10 cellular contexts compared by ENCODE assay signal in the genomic region with DNA sequence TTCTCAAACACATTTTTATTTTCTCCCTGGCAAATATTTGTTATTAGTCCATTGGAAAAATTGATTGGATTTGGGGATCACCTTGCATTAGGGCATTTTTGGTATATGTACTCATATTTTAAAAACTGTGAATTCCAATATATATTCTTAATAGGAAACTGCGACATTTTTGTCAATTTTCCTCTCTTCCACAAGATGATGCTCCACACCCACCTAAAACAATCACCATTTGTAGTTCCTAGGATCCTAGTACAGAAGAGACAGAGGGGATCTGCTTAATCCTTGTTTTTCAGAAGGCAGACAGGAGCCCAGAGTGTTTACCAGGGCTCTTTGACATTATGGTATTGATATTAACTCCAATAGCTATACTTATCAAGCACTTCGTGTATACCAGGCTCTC. TPM values are rescaled to one million over a fixed set of nuclear protein-coding genes. Genes with fewer than 3 reads are reported as not detected.
DNase-seq lines count a peak whose midpoint lies in the region; ATAC-seq and TF ChIP-seq lines count a peak whose summit lies in the region.
"Had no signal": no experiment of that assay in that cellular context is flagged by ENCODE, and none has a peak within 500 bp of the region (broad histone marks: within the 10 kb centered on the region; RNA-seq: fewer than 3 reads in every experiment).

No MANE protein-coding gene starts in this region.

- peak; percentile 59 for TF ChIP-seq CTCF in HFFc6 (IDR thresholded peaks at IDR 0.05)
- TF ChIP-seq CTCF in RWPE1 (conservative IDR thresholded peaks at IDR 0.05; ENCODE audit: low read depth) = peak; percentile 37
- peak; percentile 58 for TF ChIP-seq CTCF in foreskin keratinocyte (conservative IDR thresholded peaks at IDR 0.05)

- H3K79me1 ChIP-seq in mesendoderm (ENCODE audit: low read length) = no peaks in the 10 kb centered on the region

- H2BK120ac ChIP-seq in mesendoderm (ENCODE audit: low read depth, low read length) = no peak overlapping the region

- in situ Hi-C loops in ACHN (cut with HindIII; ENCODE audit: low pct_ligation_motif_present, low pct_unique_long_range_greater_than_20kb, low sequenced_read_pairs) = no loop called here

- peak; percentile 43 for DNase-seq in ACHN
- DNase-seq in HFFc6 = peak; percentile 6
- DNase-seq in RWPE1 (ENCODE audit: low spot score) = no peak
- DNase-seq in foreskin keratinocyte = no peak
- DNase-seq in mesendoderm = no peak
- no peak for DNase-seq in OCI-M2 (lab: John Stamatoyannopoulos, UW; ENCODE audit: unreplicated experiment)
- DNase-seq in AG20443 (ENCODE audit: low spot score) = no peak
- DNase-seq: activated naive CD8-positive, alpha-beta T cell treated with anti-CD3 and anti-CD28 coated beads, Interleukin-2, amount 10 ng/mL, durations not matched to agents 7 days and 5 days had no signal

- no peak overlapping the region for H2BK5ac ChIP-seq in mesendoderm (ENCODE audit: low read length)

- H3K23ac ChIP-seq in mesendoderm (ENCODE audit: low read length) = no peak overlapping the region

- H3K4me1 Mint-ChIP-seq in HFFc6 (ENCODE audit: low read depth) = peaks cover 11% of the 10 kb centered on the region

- H3K9ac ChIP-seq in mesendoderm (ENCODE audit: low read length) = no peak overlapping the region

- no peak overlapping the region for H3K4me2 ChIP-seq in mesendoderm (ENCODE audit: low read length)

- no peak overlapping the region for H3K18ac ChIP-seq in mesendoderm (ENCODE audit: low read length)

- no peak overlapping the region for H3K56ac ChIP-seq in mesendoderm (ENCODE audit: low read length)

- no peak overlapping the region for H2AK5ac ChIP-seq in mesendoderm (ENCODE audit: low read length)

- H3K4me3 ChIP-seq in mesendoderm (ENCODE audit: low read length) = no peak overlapping the region

- H4K5ac ChIP-seq in mesendoderm (ENCODE audit: low read length) = no peak overlapping the region

- no peak overlapping the region for H3K4ac ChIP-seq in mesendoderm (ENCODE audit: low read depth, low read length)

- no peaks in the 10 kb centered on the region for H3K36me3 ChIP-seq in mesendoderm (ENCODE audit: control insufficient read depth, insufficient read depth, low read length)

- H3K27me3 Mint-ChIP-seq in HFFc6 (ENCODE audit: insufficient read depth) = peaks cover 24% of the 10 kb centered on the region

- ATAC-seq in foreskin keratinocyte (no peak), GM18502 (IDR thresholded peaks at IDR 0.05; ENCODE audit: poor library complexity, unreplicated experiment) (no peak)

- POLR2A ChIA-PET in RWPE1 (lab: Yijun Ruan, JAX; ENCODE audit: low non-redundant PET) = no interaction called here

- H4K8ac ChIP-seq in mesendoderm (ENCODE audit: low read depth, low read length) = no peak overlapping the region

- H3K36me3 Mint-ChIP-seq in HFFc6 (ENCODE audit: low read depth) = no peaks in the 10 kb centered on the region
- H3K36me3 Mint-ChIP-seq: activated naive CD8-positive, alpha-beta T cell treated with anti-CD3 and anti-CD28 coated beads, Interleukin-2, amount 10 ng/mL, durations not matched to agents 7 days and 5 days had no signal

- H3K27me3 ChIP-seq in foreskin keratinocyte (no peaks in the 10 kb centered on the region), mesendoderm (ENCODE audit: insufficient read depth, low read length, poor library complexity) (no peaks in the 10 kb centered on the region)

- CTCF ChIA-PET in RWPE1 (lab: Yijun Ruan, JAX) = interaction anchor here (0.7 kb wide), 1 partner anchor 11 kb away, joined by 3 read pairs; no protein-coding TSS in a partner anchor

- no peaks in the 10 kb centered on the region for H3K4me1 ChIP-seq in foreskin keratinocyte
- no peaks in the 10 kb centered on the region for H3K4me1 ChIP-seq in mesendoderm (ENCODE audit: control insufficient read depth, low read depth, low read length)

- no peaks in the 10 kb centered on the region for H3K9me3 Mint-ChIP-seq in HFFc6
- H3K9me3 Mint-ChIP-seq: activated naive CD8-positive, alpha-beta T cell treated with anti-CD3 and anti-CD28 coated beads, Interleukin-2, amount 10 ng/mL, durations not matched to agents 7 days and 5 days; T-helper 2 cell treated with Interferon-gamma antibody and Interleukin-4, amounts not matched to agents 5 μg/mL and 100 μg/mL, for 36 hours had no signal

- H3K4me3 Mint-ChIP-seq in HFFc6 = no peak overlapping the region
- H3K4me3 Mint-ChIP-seq: activated naive CD8-positive, alpha-beta T cell treated with anti-CD3 and anti-CD28 coated beads, Interleukin-2, amount 10 ng/mL, durations not matched to agents 7 days and 5 days; T-helper 2 cell treated with Interferon-gamma antibody and Interleukin-4, amounts not matched to agents 5 μg/mL and 100 μg/mL, for 36 hours had no signal

- WGBS in mesendoderm (ENCODE audit: extremely low coverage, insufficient coverage, low lambda C conversion rate) = no CpG with 5 or more reads among the region's 2 CpGs

- no peak overlapping the region for H3K27ac ChIP-seq in RWPE1
- no peak overlapping the region for H3K27ac ChIP-seq in foreskin keratinocyte
- no peak overlapping the region for H3K27ac ChIP-seq in mesendoderm (ENCODE audit: low read depth, low read length)

- H2BK15ac ChIP-seq in mesendoderm (replicated peaks; ENCODE audit: low read depth) = no peak overlapping the region

- H3K27ac Mint-ChIP-seq in HFFc6 = no peak overlapping the region

- H3K79me2 ChIP-seq in mesendoderm (ENCODE audit: control insufficient read depth, insufficient read depth, low read length) = no peaks in the 10 kb centered on the region

RNA-seq across cellular contexts. Expression of a gene that starts 22.8 kb away (rescaled TPM):
- not detected for total RNA-seq in HFFc6 (2021; fragmentation: NEBNext Ultra II Directional; extraction: Animal tissue kit (Norgen Biotek cat#: 25700))
- 3.7 and 5.5 TPM in 2 replicates for total RNA-seq in foreskin keratinocyte
- 4.7 and 7.1 TPM in 2 replicates for polyA plus RNA-seq in foreskin keratinocyte
- polyA plus RNA-seq in mesendoderm (2013, experiment 1 of 2) = not detected
- polyA plus RNA-seq in mesendoderm (2013, experiment 2 of 2) = not detected

RNA-seq across cellular contexts. Expression of a gene that starts 45.5 kb away (rescaled TPM):
- total RNA-seq in HFFc6 (2021; fragmentation: NEBNext Ultra II Directional; extraction: Animal tissue kit (Norgen Biotek cat#: 25700)) = 10 to 100 TPM; 16.6 to 20.3 (median 19.3) TPM
- total RNA-seq in foreskin keratinocyte = 21.3 TPM in 2 replicates
- polyA plus RNA-seq in foreskin keratinocyte = 16.4 and 20.2 TPM in 2 replicates
- 21.3 TPM for polyA plus RNA-seq in mesendoderm (2013, experiment 1 of 2)
- polyA plus RNA-seq in mesendoderm (2013, experiment 2 of 2) = 21.8 TPM

Comparison
In these comparisons a context has a peak if more than half of its experiments do, and no peak if none do; other contexts are left out.
1. DNase-seq: peak in ACHN (single experiment) and HFFc6 (single experiment); none in RWPE1 (single experiment), foreskin keratinocyte (0 of 2), mesendoderm (single experiment), OCI-M2 (single experiment) and AG20443 (single experiment).
2. Peak in every context shown above with its lines, with median percentiles within 50 percentile points of each other: CTCF ChIP-seq.